Comparison of ENCODE assay signal across 9 cellular contexts in the genomic region with DNA sequence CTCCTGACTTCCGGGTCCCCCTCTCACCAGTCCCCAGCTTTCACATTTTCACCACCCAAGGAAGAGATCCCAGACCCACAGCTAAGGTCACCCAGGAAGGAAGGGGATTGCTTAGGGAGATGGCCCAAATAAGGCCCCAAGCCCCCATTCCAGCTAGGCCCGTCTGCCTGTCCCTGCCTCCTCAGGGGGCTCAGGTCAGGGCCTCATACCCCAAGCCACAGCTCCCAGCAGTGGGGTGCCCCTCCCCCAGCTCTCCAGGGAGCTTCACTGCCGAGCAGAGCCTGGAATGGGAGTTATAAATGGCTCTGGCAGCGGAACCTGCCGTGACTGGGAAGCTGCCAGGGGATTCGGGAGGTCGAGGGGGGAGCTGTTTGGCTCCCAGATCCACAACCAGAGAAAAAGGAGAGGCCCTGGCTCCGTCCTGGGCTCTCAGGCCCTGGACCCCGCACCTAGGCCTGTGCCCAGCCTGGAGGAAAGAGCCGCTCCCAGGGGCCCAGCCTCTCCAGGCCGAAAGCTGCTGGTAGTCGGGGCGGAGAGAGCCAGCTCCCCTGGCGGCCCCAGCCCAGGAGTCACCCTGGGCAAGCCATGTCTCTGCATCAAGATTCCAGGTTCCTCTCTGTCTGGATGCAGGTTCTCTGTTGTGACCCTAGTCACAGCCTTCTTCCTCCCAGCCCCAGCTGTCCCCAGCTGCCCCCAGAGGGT. TPM values are rescaled to one million over a fixed set of nuclear protein-coding genes. Genes with fewer than 3 reads are reported as not detected.
A peak's percentile ranks its signal among the peaks of the same experiment; 100 is the strongest.
DNase-seq lines count a peak whose midpoint lies in the region; ATAC-seq and TF ChIP-seq lines count a peak whose summit lies in the region.
"Had no signal": no experiment of that assay in that cellular context is flagged by ENCODE, and none has a peak within 500 bp of the region (broad histone marks: within the 10 kb centered on the region; RNA-seq: fewer than 3 reads in every experiment).

No MANE protein-coding gene starts in this region.

- DNase-seq in GM04503 (ENCODE audit: low read depth), result peak; percentile 74
- DNase-seq in SW480 (ENCODE audit: low spot score), result peak; percentile 33
- peak; percentile 91 for DNase-seq in Right ventricle myocardium inferior (ENCODE audit: missing footprints)
- no peak for DNase-seq in retinal pigment epithelial cell (ENCODE audit: low read depth)
- no peak for DNase-seq in islet precursor cell

- intact Hi-C loops in Right ventricle myocardium inferior (cut with DNase I), result loop anchor here (1.0 to 2.0 kb wide), 2 partner anchors 17 to 81 kb away; partner anchors contain the start of gene INAFM2

- ATAC-seq in Right ventricle myocardium inferior (peak; percentile 71), HG03175 (IDR thresholded peaks at IDR 0.05; ENCODE audit: unreplicated experiment) (no peak), GM21786 (IDR thresholded peaks at IDR 0.05; ENCODE audit: unreplicated experiment) (no peak), HG03571 (IDR thresholded peaks at IDR 0.05; ENCODE audit: unreplicated experiment) (no peak)

- H3K4me3 ChIP-seq in retinal pigment epithelial cell (ENCODE audit: low read length), result peak overlapping the region; percentile 64

- no peak for TF ChIP-seq CTCF in retinal pigment epithelial cell (conservative IDR thresholded peaks at IDR 0.05; ENCODE audit: low read depth, low read length)

RNA-seq across cellular contexts. Expression of gene CCDC9B, which starts 0.6 kb away (rescaled TPM):
- total RNA-seq in Right ventricle myocardium inferior, result 162 TPM

RNA-seq across cellular contexts. Expression of gene PHGR1, which starts 10.6 kb away (rescaled TPM):
- not detected for total RNA-seq in Right ventricle myocardium inferior
- total RNA-seq: glomerular endothelial cell had no signal

RNA-seq across cellular contexts. Expression of gene INAFM2, which starts 16.7 kb away (rescaled TPM):
- total RNA-seq in Right ventricle myocardium inferior, result 55.6 TPM

RNA-seq across cellular contexts. Expression of gene DISP2, which starts 17.8 kb away (rescaled TPM):
- total RNA-seq in Right ventricle myocardium inferior, result 3.9 TPM

RNA-seq across cellular contexts. Expression of gene PLCB2, which starts 32.5 kb away (rescaled TPM):
- total RNA-seq in Right ventricle myocardium inferior, result 8.2 TPM

Comparison
In these comparisons a context has a peak if more than half of its experiments do, and no peak if none do; other contexts are left out.
1. DNase-seq: peak in GM04503 (single experiment), SW480 (single experiment) and Right ventricle myocardium inferior (single experiment); none in retinal pigment epithelial cell (single experiment) and islet precursor cell (single experiment).